Comparison of ENCODE assay signal across 28 cellular contexts in genomic region chr2:116142828-116143227, GRCh38.
"Had no signal": no experiment of that assay in that cellular context is flagged by ENCODE, and none has a peak within 500 bp of the region (broad histone marks: within the 10 kb centered on the region; RNA-seq: fewer than 3 reads in every experiment).

No MANE protein-coding gene starts in this region.

- H3K27ac ChIP-seq: adrenal gland, body of pancreas, breast epithelium, PC-9, RWPE1 had no signal

- H3K36me3 Mint-ChIP-seq: activated naive CD4-positive, alpha-beta T cell treated with anti-CD3 and anti-CD28 coated beads, Interleukin-2, amount 50 U/mL, for 72 hours; T-cell had no signal

- H3K4me3 Mint-ChIP-seq: activated CD4-positive, alpha-beta T cell treated with anti-CD3 and anti-CD28 coated beads for 36 hours; activated CD4-positive, alpha-beta T cell treated with anti-CD3 and anti-CD28 coated beads, Interleukin-2, amount 10 ng/mL, durations not matched to agents 7 days and 5 days; activated naive CD4-positive, alpha-beta T cell treated with anti-CD3 and anti-CD28 coated beads for 36 hours; activated T-cell treated with anti-CD3 and anti-CD28 coated beads, Interleukin-2, amount 50 U/mL, for 4 hours; activated T-helper 1 cell treated with anti-CD3 and anti-CD28 coated beads, Interleukin-12 subunit alpha, Interleukin-12 subunit beta, Interleukin-2, Interleukin-4 antibody, amounts not matched to agents 30 ng/mL and 10 ng/mL and 1 ng/mL, durations not matched to agents 14 hours and 24 hours and 36 hours; T-cell had no signal

- H3K4me2 ChIP-seq: PC-9 had no signal

- H3K9me3 ChIP-seq: adrenal gland, body of pancreas, breast epithelium had no signal

- H3K27ac Mint-ChIP-seq: activated CD4-positive, alpha-beta T cell treated with anti-CD3 and anti-CD28 coated beads for 36 hours; activated CD4-positive, alpha-beta T cell treated with anti-CD3 and anti-CD28 coated beads, Interleukin-2, amount 10 ng/mL, durations not matched to agents 7 days and 5 days; activated naive CD4-positive, alpha-beta T cell treated with anti-CD3 and anti-CD28 coated beads for 36 hours; activated naive CD4-positive, alpha-beta T cell treated with anti-CD3 and anti-CD28 coated beads, Interleukin-2, amount 50 U/mL, for 72 hours; activated T-helper 1 cell treated with anti-CD3 and anti-CD28 coated beads, Interleukin-12 subunit alpha, Interleukin-12 subunit beta, Interleukin-2, Interleukin-4 antibody, amounts not matched to agents 30 ng/mL and 10 ng/mL and 1 ng/mL, durations not matched to agents 14 hours and 24 hours and 36 hours; T-cell had no signal

- H3K4me3 ChIP-seq: adrenal gland, body of pancreas, breast epithelium, PC-9 had no signal

- H3K27me3 Mint-ChIP-seq: activated CD4-positive, alpha-beta T cell treated with anti-CD3 and anti-CD28 coated beads for 36 hours; activated CD4-positive, alpha-beta T cell treated with anti-CD3 and anti-CD28 coated beads, Interleukin-2, amount 10 ng/mL, durations not matched to agents 7 days and 5 days; T-cell had no signal

- H3K27me3 ChIP-seq: adrenal gland, body of pancreas, breast epithelium had no signal

- DNase-seq: activated CD4-positive, alpha-beta T cell treated with anti-CD3 and anti-CD28 coated beads for 36 hours; activated CD4-positive, alpha-beta T cell treated with anti-CD3 and anti-CD28 coated beads, Interleukin-2, amount 10 ng/mL, durations not matched to agents 7 days and 5 days; activated CD4-positive, alpha-beta T cell treated with anti-CD3 and anti-CD28 coated beads, Interleukin-2, amount 50 U/mL, for 48 hours; activated CD8-positive, alpha-beta memory T cell treated with anti-CD3 and anti-CD28 coated beads, Interleukin-2, amount 50 U/mL, for 4 hours; activated gamma-delta T cell treated with Interleukin-2 at 50 U/mL for 16 hours; activated naive CD4-positive, alpha-beta T cell treated with anti-CD3 and anti-CD28 coated beads for 36 hours; activated T-cell treated with anti-CD3 and anti-CD28 coated beads for 4 hours; activated T-cell treated with anti-CD3 and anti-CD28 coated beads, Interleukin-2, amount 50 U/mL, for 4 hours; adrenal gland; body of pancreas; Karpas-422; KBM-7; NCI-H1105; NCI-H1417 treated with DMSO at 0.1 percent for 48 hours; NCI-H1930; NCI-H2081 treated with DMSO at 0.1 percent for 48 hours; NCI-H226; NCI-H524 treated with DMSO at 0.1 percent for 48 hours; PC-9; SIG-M5; T-cell had no signal

- H3K36me3 ChIP-seq: adrenal gland, breast epithelium had no signal

- H2AFZ ChIP-seq: PC-9 had no signal

- FAIRE-seq: astrocyte, RCC 7860, TTC549 had no signal

- H3K4me1 ChIP-seq: adrenal gland, body of pancreas, breast epithelium had no signal

- H3K4me1 Mint-ChIP-seq: activated CD4-positive, alpha-beta T cell treated with anti-CD3 and anti-CD28 coated beads for 36 hours; activated CD4-positive, alpha-beta T cell treated with anti-CD3 and anti-CD28 coated beads, Interleukin-2, amount 10 ng/mL, durations not matched to agents 7 days and 5 days; T-cell had no signal
